Comparison of ENCODE assay signal across 1 cellular context in genomic region chr9:34651876-34652602, GRCh38.
TF ChIP-seq lines count a peak whose summit lies in the region.

TSS of gene IL11RA (plus strand) at chr9:34652185. CDS start at chr9:34655218, 3,033 bp downstream.

TF ChIP-seq in HepG2, 621 proteins besides CTCF, POLR2A, EP300 and RAD21 (continued from another document and continues in another):
- peak; percentile 94 for TF ChIP-seq HOXA5 (CRISPR knock-in tag; IDR thresholded peaks at IDR 0.05)
- no peak for TF ChIP-seq FOXA1 (IDR thresholded peaks at IDR 0.05)
- 0 out of 2 replicates have a peak, but pooled peaks have one; percentile 5 for TF ChIP-seq FOXA1 (CRISPR knock-in tag; IDR thresholded peaks at IDR 0.05)
- TF ChIP-seq TAF1 (CRISPR knock-in tag; IDR thresholded peaks at IDR 0.05): peak; percentile 56
- TF ChIP-seq RFXANK (CRISPR knock-in tag; IDR thresholded peaks at IDR 0.05): 0 out of 2 replicates have a peak, but pooled peaks have one; percentile 48
- peak; percentile 87 for TF ChIP-seq AGO1 (IDR thresholded peaks at IDR 0.05; ENCODE audit: low read depth, low read length, poor library complexity, severe bottlenecking)
- TF ChIP-seq ZNF547 (CRISPR knock-in tag; IDR thresholded peaks at IDR 0.05): peak; percentile 38; the same call in 1 of the 2 replicates
- TF ChIP-seq ZNF589 (CRISPR knock-in tag; conservative IDR thresholded peaks at IDR 0.05): 0 out of 2 replicates have a peak, but pooled peaks have one; percentile 84
- no peak for TF ChIP-seq SUZ12 (IDR thresholded peaks at IDR 0.05; ENCODE audit: low read depth, low read length)
- no peak; the same call in 1 of the 2 replicates for TF ChIP-seq ZNF441 (CRISPR knock-in tag; IDR thresholded peaks at IDR 0.05; ENCODE audit: borderline replicate concordance)
- TF ChIP-seq DZIP1 (CRISPR knock-in tag; IDR thresholded peaks at IDR 0.05): no peak
- TF ChIP-seq HNRNPH1 (optimal IDR thresholded peaks at IDR 0.05; ENCODE audit: low read depth, low read length): peak; percentile 30
- no peak for TF ChIP-seq MBD4 (IDR thresholded peaks at IDR 0.05; ENCODE audit: borderline replicate concordance, low read length)
- TF ChIP-seq KAT7 (CRISPR knock-in tag; IDR thresholded peaks at IDR 0.05; ENCODE audit: borderline replicate concordance): peak; percentile 63; the same call in 1 of the 2 replicates
- 0 out of 2 replicates have a peak, but pooled peaks have one; percentile 6 for TF ChIP-seq ZNF558 (CRISPR knock-in tag; IDR thresholded peaks at IDR 0.05; ENCODE audit: borderline replicate concordance)
- TF ChIP-seq DMAP1 (CRISPR knock-in tag; IDR thresholded peaks at IDR 0.05): peak; percentile 47; the same call in 1 of the 2 replicates
- peak; percentile 61 for TF ChIP-seq SKI (IDR thresholded peaks at IDR 0.05; ENCODE audit: partially characterized antibody)
- TF ChIP-seq NR2F6 (IDR thresholded peaks at IDR 0.05): peak; percentile 73
- peak; percentile 96 for TF ChIP-seq NR2F6 (CRISPR knock-in tag; IDR thresholded peaks at IDR 0.05)
- TF ChIP-seq STAG1 (CRISPR knock-in tag; IDR thresholded peaks at IDR 0.05): 0 out of 2 replicates have a peak, but pooled peaks have one; percentile 20
- peak; percentile 31; the same call in 1 of the 2 replicates for TF ChIP-seq CEBPG (CRISPR knock-in tag; IDR thresholded peaks at IDR 0.05)
- TF ChIP-seq SNAPC2 (CRISPR knock-in tag; IDR thresholded peaks at IDR 0.05): 0 out of 2 replicates have a peak, but pooled peaks have one; percentile 37
- TF ChIP-seq KDM2A (CRISPR knock-in tag; IDR thresholded peaks at IDR 0.05; ENCODE audit: borderline replicate concordance, low read depth): peak; percentile 97
- TF ChIP-seq ZFP90 (CRISPR knock-in tag; IDR thresholded peaks at IDR 0.05; ENCODE audit: borderline replicate concordance): no peak
- peak; percentile 90 for TF ChIP-seq PRDM10 (CRISPR knock-in tag; IDR thresholded peaks at IDR 0.05; ENCODE audit: low read depth)
- 0 out of 2 replicates have a peak, but pooled peaks have one; percentile 32 for TF ChIP-seq ZNF891 (CRISPR knock-in tag; IDR thresholded peaks at IDR 0.05)
- TF ChIP-seq ZNF746 (CRISPR knock-in tag; IDR thresholded peaks at IDR 0.05): peak; percentile 77; the same call in 1 of the 2 replicates
- TF ChIP-seq HNRNPL (IDR thresholded peaks at IDR 0.05; ENCODE audit: low read depth, low read length): peak; percentile 89
- peak; percentile 82 for TF ChIP-seq KDM5B (CRISPR knock-in tag; IDR thresholded peaks at IDR 0.05; ENCODE audit: borderline replicate concordance)
- TF ChIP-seq GABPB1 (CRISPR knock-in tag; IDR thresholded peaks at IDR 0.05): peak; percentile 92
- TF ChIP-seq FOXO1 (CRISPR knock-in tag; IDR thresholded peaks at IDR 0.05): no peak
- TF ChIP-seq ZNF672 (CRISPR knock-in tag; IDR thresholded peaks at IDR 0.05): 0 out of 2 replicates have a peak, but pooled peaks have one; percentile 38
- no peak for TF ChIP-seq ZNF343 (CRISPR knock-in tag; IDR thresholded peaks at IDR 0.05)
- TF ChIP-seq ARID5B (CRISPR knock-in tag; IDR thresholded peaks at IDR 0.05): peak; percentile 66; the same call in 1 of the 2 replicates
- no peak for TF ChIP-seq MYNN (CRISPR knock-in tag; IDR thresholded peaks at IDR 0.05; ENCODE audit: low read depth)
- peak; percentile 85; the same call in 1 of the 2 replicates for TF ChIP-seq RXRA (CRISPR knock-in tag; IDR thresholded peaks at IDR 0.05)
- peak; percentile 98 for TF ChIP-seq PATZ1 (CRISPR knock-in tag; IDR thresholded peaks at IDR 0.05)
- peak; percentile 38; the same call in 1 of the 2 replicates for TF ChIP-seq MED1 (CRISPR knock-in tag; IDR thresholded peaks at IDR 0.05)
- TF ChIP-seq BCL6 (CRISPR knock-in tag; IDR thresholded peaks at IDR 0.05): peak; percentile 31; the same call in 1 of the 2 replicates
- TF ChIP-seq GATAD1 (CRISPR knock-in tag; IDR thresholded peaks at IDR 0.05): peak; percentile 65
- no peak for TF ChIP-seq FOXM1 (CRISPR knock-in tag; IDR thresholded peaks at IDR 0.05)
- TF ChIP-seq ZNF770 (CRISPR knock-in tag; IDR thresholded peaks at IDR 0.05): peak; percentile 79
- TF ChIP-seq HIC2 (CRISPR knock-in tag; IDR thresholded peaks at IDR 0.05; ENCODE audit: low read depth): peak; percentile 81
- no peak for TF ChIP-seq HCFC1 (IDR thresholded peaks at IDR 0.05; ENCODE audit: low read depth, low read length)
- 0 out of 2 replicates have a peak, but pooled peaks have one; percentile 5 for TF ChIP-seq MNT (IDR thresholded peaks at IDR 0.05)
- peak; percentile 78 for TF ChIP-seq ERF (CRISPR knock-in tag; IDR thresholded peaks at IDR 0.05)
- TF ChIP-seq CC2D1A (CRISPR knock-in tag; IDR thresholded peaks at IDR 0.05): no peak
- peak; percentile 70 for TF ChIP-seq ZNF605 (CRISPR knock-in tag; IDR thresholded peaks at IDR 0.05)
- no peak for TF ChIP-seq NONO (IDR thresholded peaks at IDR 0.05)
- peak; percentile 83 for TF ChIP-seq NONO (CRISPR knock-in tag; conservative IDR thresholded peaks at IDR 0.05)
- 0 out of 2 replicates have a peak, but pooled peaks have one; percentile 46 for TF ChIP-seq MEF2D (CRISPR knock-in tag; IDR thresholded peaks at IDR 0.05)
- peak; percentile 89 for TF ChIP-seq NR2C2 (CRISPR knock-in tag; IDR thresholded peaks at IDR 0.05; ENCODE audit: borderline replicate concordance)
